11 cellular contexts compared by ENCODE assay signal in the genomic region with DNA sequence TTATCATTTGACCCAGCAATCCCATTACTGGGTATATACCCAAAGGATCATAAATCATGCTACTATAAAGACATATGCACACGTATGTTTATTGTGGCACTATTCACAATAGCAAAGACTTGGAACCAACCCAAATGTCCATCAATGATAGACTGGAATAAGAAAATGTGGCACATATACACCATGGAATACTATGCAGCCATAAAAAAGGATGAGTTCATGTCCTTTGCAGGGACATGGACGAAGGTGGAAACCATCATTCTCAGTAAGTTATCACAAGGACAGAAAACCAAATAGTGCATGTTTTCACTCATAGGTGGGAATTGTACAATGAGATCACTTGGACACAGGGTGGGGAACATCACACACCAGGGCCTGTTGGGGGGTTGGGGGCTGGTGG. TPM values are rescaled to one million over a fixed set of nuclear protein-coding genes. Genes with fewer than 3 reads are reported as not detected.
DNase-seq lines count a peak whose midpoint lies in the region; ATAC-seq, FAIRE-seq and TF ChIP-seq lines count a peak whose summit lies in the region.
"Not testable (repeated sequence)": the region's sequence is repeated elsewhere in the genome, so short reads cannot be mapped to it uniquely, and the experiment has no call there.
"Had no signal": no experiment of that assay in that cellular context is flagged by ENCODE, and none has a peak within 500 bp of the region (broad histone marks: within the 10 kb centered on the region; RNA-seq: fewer than 3 reads in every experiment).

No MANE protein-coding gene starts in this region.

- BruUV-seq in K562 (replicated peaks; lab: Mats Ljungman, UMichigan) = not testable (repeated sequence)

- CTCF ChIA-PET in HEK293 (lab: Yijun Ruan, JAX); K562 (lab: Yijun Ruan, JAX; ENCODE audit: low intra/inter-chr PET ratio): not testable (repeated sequence)

- TF ChIP-seq CTCF in HEK293 (tag by site-specific recombination; IDR thresholded peaks at IDR 0.05); K562 (IDR thresholded peaks at IDR 0.05 in 2 of 3, conservative IDR thresholded peaks at IDR 0.05 in 1 of 3; ENCODE audit: insufficient read depth in 2 of 3, low read depth in 1 of 3, low read length in 3 of 3): not testable (repeated sequence)

- not testable (repeated sequence) for H4K20me1 ChIP-seq in Karpas-422 (ENCODE audit: insufficient read depth, low read depth, low read length); K562 (replicated peaks; ENCODE audit: control insufficient read depth, insufficient read depth, low read length)

- not testable (repeated sequence) for H3K27me3 ChIP-seq in Karpas-422 (ENCODE audit: low read length); K562 (ENCODE audit: control insufficient read depth in 2 of 2, insufficient read depth in 2 of 2, low read length in 2 of 2)

- DNase-seq in Karpas-422 = peak; percentile 16
- not testable (repeated sequence) for DNase-seq in K562 (ENCODE audit: extremely low read depth in 1 of 4, low spot score in 3 of 4)

- TF ChIP-seq EP300 in K562 (IDR thresholded peaks at IDR 0.05; ENCODE audit: low read length) = not testable (repeated sequence)

- H3K4me1 ChIP-seq in HEK293 (ENCODE audit: control insufficient read depth, insufficient read depth, low read length); K562 (replicated peaks in 1 of 2; ENCODE audit: control insufficient read depth in 2 of 2, insufficient read depth in 2 of 2, low read length in 2 of 2): not testable (repeated sequence)
- H3K4me1 ChIP-seq in Karpas-422 (ENCODE audit: low read length) = peaks cover 13% of the 10 kb centered on the region

- ATAC-seq in SK-N-SH treated with all-trans-retinoic acid at 6 μM for 48 hours, K562: not testable (repeated sequence)

- H3K4me3 ChIP-seq in HEK293 (ENCODE audit: low read depth, low read length); Karpas-422 (ENCODE audit: low read length); K562: not testable (repeated sequence)

- in situ Hi-C loops in K562 (cut with MboI) = not testable (repeated sequence)

- H3K36me3 ChIP-seq in HEK293 (ENCODE audit: control insufficient read depth in 2 of 2, insufficient read depth in 1 of 2, low read length in 2 of 2); Karpas-422 (ENCODE audit: insufficient read depth, low read length); K562 (ENCODE audit: control insufficient read depth, insufficient read depth, low read length): not testable (repeated sequence)

- H2AFZ ChIP-seq in Karpas-422 (ENCODE audit: low read length); K562 (ENCODE audit: low read depth, low read length): not testable (repeated sequence)

- not testable (repeated sequence) for H3K9me3 ChIP-seq in HEK293 (ENCODE audit: control insufficient read depth, insufficient read depth, low read depth, low read length); Karpas-422 (ENCODE audit: low read length); K562 (replicated peaks; ENCODE audit: control insufficient read depth, insufficient read depth, low read depth, low read length)

- WGBS in K562 (ENCODE audit: insufficient coverage, low coverage, missing lambda C conversion rate) = 8% methylated on average over 2 of the region's 2 CpGs

- not testable (repeated sequence) for H3K9me2 ChIP-seq in Karpas-422 (replicated peaks; ENCODE audit: insufficient read depth, low read length)

- not testable (repeated sequence) for H3K27ac ChIP-seq in HEK293 (ENCODE audit: extremely low read depth, low read depth, low read length); Karpas-422 (ENCODE audit: low read length); K562 (ENCODE audit: extremely low read depth, low read depth, low read length)

- TF ChIP-seq RAD21 in K562 (CRISPR knock-in tag; conservative IDR thresholded peaks at IDR 0.05 in 1 of 2, IDR thresholded peaks at IDR 0.05 in 1 of 2) = not testable (repeated sequence)

- not testable (repeated sequence) for H3K9ac ChIP-seq in Karpas-422 (ENCODE audit: low read length); K562 (ENCODE audit: insufficient read depth in 1 of 2, low read depth in 2 of 2, low read length in 2 of 2)

- intact Hi-C loops in K562 (cut with micrococcal nuclease) = not testable (repeated sequence)

- not testable (repeated sequence) for H3K79me2 ChIP-seq in Karpas-422 (ENCODE audit: low read length); K562 (ENCODE audit: control insufficient read depth, insufficient read depth, low read length)

- not testable (repeated sequence) for H3K4me2 ChIP-seq in Karpas-422 (ENCODE audit: low read depth, low read length, poor library complexity, severe bottlenecking); K562 (ENCODE audit: insufficient read depth, low read length)

- H3K9me1 ChIP-seq in K562 (ENCODE audit: control insufficient read depth, insufficient read depth, low read length) = not testable (repeated sequence)

- POLR2A ChIA-PET in HEK293 (lab: Yijun Ruan, JAX); K562 (lab: Yijun Ruan, JAX): not testable (repeated sequence)

- FAIRE-seq in K562 (lab: Jason Lieb, UNC) = not testable (repeated sequence)

- not testable (repeated sequence) for TF ChIP-seq POLR2A in K562 (conservative IDR thresholded peaks at IDR 0.05)

RNA-seq across cellular contexts. Expression of a gene that starts 16.1 kb away (rescaled TPM):
- 3.4 and 13.5 TPM in 2 replicates for total RNA-seq in Karpas-422 (2014; rRNA removed; shearing (Covaris generic); ENCODE audit: low replicate concordance)
- 4.6 and 9.4 TPM in 2 replicates for total RNA-seq in K562 (2011; cell fraction: chromatin; rRNA removed; ENCODE audit: low replicate concordance)
- total RNA-seq in K562 (2011; cell fraction: nucleolus; rRNA removed) = 10.1 and 11.7 TPM in 2 replicates
- total RNA-seq in K562 (2011; cell fraction: nucleoplasm; rRNA removed) = 1.7 and 5.0 TPM in 2 replicates
- 7.8 and 8.1 TPM in 2 replicates for total RNA-seq in K562 (2014; rRNA removed)
- 3.3 and 3.9 TPM in 2 replicates for total RNA-seq in K562 (2014; rRNA removed; fragmentation: Illumina TruSeq; extraction: Trizol)
- total RNA-seq in K562 (2015; rRNA removed; fragmentation: Illumina TruSeq; extraction: Trizol) = 5.6 and 6.1 TPM in 2 replicates
- 6.1 and 8.2 TPM in 2 replicates for total RNA-seq in K562 (2021)
- 4.2 and 4.6 TPM in 2 replicates for polyA plus RNA-seq in K562 (2011; rRNA removed)
- 4.6 and 6.8 TPM in 2 replicates for polyA plus RNA-seq in K562 (2011; cell fraction: cytosol; rRNA removed)
- polyA plus RNA-seq in K562 (2011; cell fraction: nucleus; rRNA removed) = 6.4 and 8.1 TPM in 2 replicates
- polyA plus RNA-seq in K562 (2012) = 6.5 and 13.8 TPM in 2 replicates
- 4.8 and 5.7 TPM in 2 replicates for polyA plus RNA-seq in K562 (2014; fragmentation: Illumina TruSeq; extraction: Trizol)
- polyA plus RNA-seq in K562 (2014; fragmentation: Nextera tagmentation; extraction: Ambion mirVana) = 1 to 10 TPM in 1 of 2 experiments, under 1 TPM in 1; 0.65 to 1.3 TPM
- polyA plus RNA-seq in K562 (2014; rRNA removed) = 9.5 and 10.3 TPM in 2 replicates
- 1.3 and 1.8 TPM in 2 replicates for polyA minus RNA-seq in K562 (2011; rRNA and poly(A)+ RNA removed)
- polyA minus RNA-seq in K562 (2011; cell fraction: cytosol; rRNA and poly(A)+ RNA removed) = 1.1 and 2.1 TPM in 2 replicates
- 3.4 and 5.4 TPM in 2 replicates for polyA minus RNA-seq in K562 (2011; cell fraction: nucleus; rRNA and poly(A)+ RNA removed)
- polyA plus RNA-seq: CD8-positive, alpha-beta memory T cell had no signal

RNA-seq across cellular contexts. Expression of a gene that starts 22.4 kb away (rescaled TPM):
- 2.1 TPM in 1 of 2 replicates, not detected in the other for total RNA-seq in Karpas-422 (2014; rRNA removed; shearing (Covaris generic); ENCODE audit: low replicate concordance)
- total RNA-seq in K562 (2011; cell fraction: chromatin; rRNA removed; ENCODE audit: low replicate concordance) = 0.39 TPM in 1 of 2 replicates, not detected in the other
- not detected in 2 replicates for total RNA-seq in K562 (2011; cell fraction: nucleolus; rRNA removed)
- not detected in 2 replicates for total RNA-seq in K562 (2011; cell fraction: nucleoplasm; rRNA removed)
- total RNA-seq in K562 (2014; rRNA removed) (0.45 and 0.65 TPM in 2 replicates), K562 (2014; rRNA removed; fragmentation: Illumina TruSeq; extraction: Trizol) (0.51 and 0.73 TPM in 2 replicates), K562 (2015; rRNA removed; fragmentation: Illumina TruSeq; extraction: Trizol) (0.41 and 0.54 TPM in 2 replicates), K562 (2021) (0.16 and 0.56 TPM in 2 replicates)
- polyA plus RNA-seq in K562 (2011; rRNA removed) (0.26 TPM in 1 of 2 replicates, not detected in the other), K562 (2014; fragmentation: Illumina TruSeq; extraction: Trizol) (0.31 TPM in 1 of 2 replicates, not detected in the other), K562 (2014; fragmentation: Nextera tagmentation; extraction: Ambion mirVana) (under 1 TPM; 0.07 to 0.15 TPM), K562 (2014; rRNA removed) (not detected in 2 replicates)
- 0.18 TPM in 1 of 2 replicates, not detected in the other for polyA plus RNA-seq in K562 (2011; cell fraction: cytosol; rRNA removed)
- 0.24 and 0.37 TPM in 2 replicates for polyA plus RNA-seq in K562 (2011; cell fraction: nucleus; rRNA removed)
- 0.42 and 0.46 TPM in 2 replicates for polyA plus RNA-seq in K562 (2012)
- not detected in 2 replicates for polyA minus RNA-seq in K562 (2011; rRNA and poly(A)+ RNA removed)
- not detected in 2 replicates for polyA minus RNA-seq in K562 (2011; cell fraction: cytosol; rRNA and poly(A)+ RNA removed)
- polyA minus RNA-seq in K562 (2011; cell fraction: nucleus; rRNA and poly(A)+ RNA removed) = 1.00 and 1.6 TPM in 2 replicates
- total RNA-seq: A673; CD4-positive, alpha-beta memory T cell; CD4-positive, alpha-beta T cell; CD4-positive, CD25-positive, alpha-beta regulatory T cell; CD8-positive, alpha-beta T cell had no signal
- polyA plus RNA-seq: CD14-positive monocyte; CD4-positive, alpha-beta memory T cell; CD4-positive, CD25-positive, alpha-beta regulatory T cell; CD8-positive, alpha-beta memory T cell had no signal

RNA-seq across cellular contexts. Expression of a gene that starts 22.5 kb away (rescaled TPM):
- 6.4 and 16.8 TPM in 2 replicates for total RNA-seq in Karpas-422 (2014; rRNA removed; shearing (Covaris generic); ENCODE audit: low replicate concordance)
- 5.1 and 10.9 TPM in 2 replicates for total RNA-seq in K562 (2011; cell fraction: chromatin; rRNA removed; ENCODE audit: low replicate concordance)
- total RNA-seq in K562 (2011; cell fraction: nucleolus; rRNA removed) = 6.2 and 9.7 TPM in 2 replicates
- 6.1 and 7.9 TPM in 2 replicates for total RNA-seq in K562 (2011; cell fraction: nucleoplasm; rRNA removed)
- total RNA-seq in K562 (2014; rRNA removed) (1.9 and 2.0 TPM in 2 replicates), K562 (2014; rRNA removed; fragmentation: Illumina TruSeq; extraction: Trizol) (2.7 and 3.7 TPM in 2 replicates), K562 (2015; rRNA removed; fragmentation: Illumina TruSeq; extraction: Trizol) (3.6 and 3.7 TPM in 2 replicates), K562 (2021) (1.9 and 2.1 TPM in 2 replicates)
- polyA plus RNA-seq in K562 (2011; rRNA removed) (3.5 and 4.1 TPM in 2 replicates), K562 (2014; fragmentation: Illumina TruSeq; extraction: Trizol) (2.0 and 2.6 TPM in 2 replicates), K562 (2014; fragmentation: Nextera tagmentation; extraction: Ambion mirVana) (1 to 10 TPM; 1.1 to 1.3 TPM), K562 (2014; rRNA removed) (1.4 and 3.0 TPM in 2 replicates)
- polyA plus RNA-seq in K562 (2011; cell fraction: cytosol; rRNA removed) = 0.78 and 0.97 TPM in 2 replicates
- polyA plus RNA-seq in K562 (2011; cell fraction: nucleus; rRNA removed) = 3.2 and 6.5 TPM in 2 replicates
- polyA plus RNA-seq in K562 (2012) = 3.2 and 12.5 TPM in 2 replicates
- polyA minus RNA-seq in K562 (2011; rRNA and poly(A)+ RNA removed) = 3.6 and 7.8 TPM in 2 replicates
- 0.82 and 1.7 TPM in 2 replicates for polyA minus RNA-seq in K562 (2011; cell fraction: cytosol; rRNA and poly(A)+ RNA removed)
- 5.7 and 10.3 TPM in 2 replicates for polyA minus RNA-seq in K562 (2011; cell fraction: nucleus; rRNA and poly(A)+ RNA removed)

RNA-seq across cellular contexts. Expression of a gene that starts 24.6 kb away (rescaled TPM):
- total RNA-seq in Karpas-422 (2014; rRNA removed; shearing (Covaris generic); ENCODE audit: low replicate concordance) = 181 and 285 TPM in 2 replicates
- total RNA-seq in K562 (2011; cell fraction: chromatin; rRNA removed; ENCODE audit: low replicate concordance) = 28.6 and 46.5 TPM in 2 replicates
- total RNA-seq in K562 (2011; cell fraction: nucleolus; rRNA removed) = 30.5 and 30.9 TPM in 2 replicates
- total RNA-seq in K562 (2011; cell fraction: nucleoplasm; rRNA removed) = 44.7 and 47.3 TPM in 2 replicates
- total RNA-seq in K562 (2014; rRNA removed) = 170 and 188 TPM in 2 replicates
- total RNA-seq in K562 (2014; rRNA removed; fragmentation: Illumina TruSeq; extraction: Trizol) = 290 and 295 TPM in 2 replicates
- 257 and 279 TPM in 2 replicates for total RNA-seq in K562 (2015; rRNA removed; fragmentation: Illumina TruSeq; extraction: Trizol)
- total RNA-seq in K562 (2021) = 146 and 167 TPM in 2 replicates
- polyA plus RNA-seq in K562 (2011; rRNA removed) = 341 and 473 TPM in 2 replicates
- polyA plus RNA-seq in K562 (2011; cell fraction: cytosol; rRNA removed) = 135 and 247 TPM in 2 replicates
- 53.9 and 109 TPM in 2 replicates for polyA plus RNA-seq in K562 (2011; cell fraction: nucleus; rRNA removed)
- 183 and 224 TPM in 2 replicates for polyA plus RNA-seq in K562 (2012)
- 255 and 293 TPM in 2 replicates for polyA plus RNA-seq in K562 (2014; fragmentation: Illumina TruSeq; extraction: Trizol)
- polyA plus RNA-seq in K562 (2014; fragmentation: Nextera tagmentation; extraction: Ambion mirVana) = 100 to 1,000 TPM; 535 to 591 TPM
- 378 and 407 TPM in 2 replicates for polyA plus RNA-seq in K562 (2014; rRNA removed)
- polyA minus RNA-seq in K562 (2011; rRNA and poly(A)+ RNA removed) = 126 and 127 TPM in 2 replicates
- 48.7 and 49.1 TPM in 2 replicates for polyA minus RNA-seq in K562 (2011; cell fraction: cytosol; rRNA and poly(A)+ RNA removed)
- 17.1 and 27.1 TPM in 2 replicates for polyA minus RNA-seq in K562 (2011; cell fraction: nucleus; rRNA and poly(A)+ RNA removed)

RNA-seq across cellular contexts. Expression of a gene that starts 51.2 kb away (rescaled TPM):
- 0.71 and 3.6 TPM in 2 replicates for total RNA-seq in Karpas-422 (2014; rRNA removed; shearing (Covaris generic); ENCODE audit: low replicate concordance)
- total RNA-seq in K562 (2011; cell fraction: chromatin; rRNA removed; ENCODE audit: low replicate concordance) = 4.5 and 7.5 TPM in 2 replicates
- total RNA-seq in K562 (2011; cell fraction: nucleolus; rRNA removed) = 2.4 and 2.7 TPM in 2 replicates
- total RNA-seq in K562 (2011; cell fraction: nucleoplasm; rRNA removed) = 3.9 and 7.7 TPM in 2 replicates
- total RNA-seq in K562 (2014; rRNA removed) (1.6 and 2.0 TPM in 2 replicates), K562 (2014; rRNA removed; fragmentation: Illumina TruSeq; extraction: Trizol) (2.4 and 2.8 TPM in 2 replicates), K562 (2015; rRNA removed; fragmentation: Illumina TruSeq; extraction: Trizol) (1.3 and 1.6 TPM in 2 replicates), K562 (2021) (1.6 and 2.4 TPM in 2 replicates)
- polyA plus RNA-seq in K562 (2011; rRNA removed) (9.4 and 14.1 TPM in 2 replicates), K562 (2014; fragmentation: Illumina TruSeq; extraction: Trizol) (2.8 and 2.9 TPM in 2 replicates), K562 (2014; fragmentation: Nextera tagmentation; extraction: Ambion mirVana) (1 to 10 TPM in 1 of 2 experiments, under 1 TPM in 1; 0.58 to 1.2 TPM), K562 (2014; rRNA removed) (2.3 and 3.7 TPM in 2 replicates)
- 10.5 and 10.6 TPM in 2 replicates for polyA plus RNA-seq in K562 (2011; cell fraction: cytosol; rRNA removed)
- polyA plus RNA-seq in K562 (2011; cell fraction: nucleus; rRNA removed) = 10.7 and 14.9 TPM in 2 replicates
- polyA plus RNA-seq in K562 (2012) = 2.8 and 3.7 TPM in 2 replicates
- polyA minus RNA-seq in K562 (2011; rRNA and poly(A)+ RNA removed) = 4.1 and 7.1 TPM in 2 replicates
- polyA minus RNA-seq in K562 (2011; cell fraction: cytosol; rRNA and poly(A)+ RNA removed) = 2.2 TPM in 1 of 2 replicates, not detected in the other
- polyA minus RNA-seq in K562 (2011; cell fraction: nucleus; rRNA and poly(A)+ RNA removed) = 0.81 and 1.9 TPM in 2 replicates
